28 cellular contexts compared by ENCODE assay signal in the genomic region with DNA sequence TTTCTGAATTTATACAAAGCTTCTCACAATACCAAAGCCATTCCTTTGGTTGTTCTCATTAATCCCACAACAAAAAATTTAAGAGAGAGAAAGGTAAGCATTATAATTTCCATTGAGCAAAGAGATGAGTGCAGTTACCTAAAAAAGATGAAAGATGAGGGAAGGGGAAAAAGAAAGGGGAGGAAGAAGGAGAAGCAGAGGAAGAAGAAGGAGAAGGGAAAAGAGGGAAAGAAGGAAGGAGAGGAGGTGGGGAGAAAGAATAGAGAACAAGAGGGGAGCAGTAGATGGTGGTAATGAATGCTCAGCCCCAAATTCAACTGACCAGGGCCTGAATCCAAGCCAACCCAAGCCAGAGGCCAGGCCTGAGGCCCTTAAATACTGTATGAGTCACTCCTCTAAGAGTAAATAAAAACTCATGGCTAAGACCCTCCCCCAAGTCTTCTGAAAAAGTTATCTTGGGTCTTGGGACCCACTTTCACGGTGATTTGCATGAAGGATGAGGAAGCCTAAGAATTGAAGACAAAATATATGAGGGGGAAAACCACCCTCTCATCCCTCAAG.
"Had no signal": no experiment of that assay in that cellular context is flagged by ENCODE, and none has a peak within 500 bp of the region (broad histone marks: within the 10 kb centered on the region; RNA-seq: fewer than 3 reads in every experiment).

No MANE protein-coding gene starts in this region.

- H3K27ac ChIP-seq: breast epithelium, epithelial cell of prostate, esophagus squamous epithelium, left lung, lower lobe of right lung, neural progenitor cell, parathyroid adenoma, spleen had no signal

- H3K9me3 ChIP-seq: breast epithelium, esophagus squamous epithelium, testis had no signal

- H3K27me3 Mint-ChIP-seq: activated B cell treated with CpG ODN at 0.5 μM for 24 hours; dendritic cell treated with granulocyte-macrophage colony-stimulating factor and Interleukin-4, amounts not matched to agents 40 ng/mL and 50 ng/mL, for 4 days; naive thymus-derived CD8-positive, alpha-beta T cell had no signal

- H3K4me1 Mint-ChIP-seq: activated B cell treated with CpG ODN at 0.5 μM for 24 hours; naive thymus-derived CD8-positive, alpha-beta T cell had no signal

- H3K27me3 ChIP-seq: breast epithelium, esophagus squamous epithelium, left lung, neural progenitor cell, spleen, testis had no signal

- H3K9me3 Mint-ChIP-seq: activated T-helper 1 cell treated with anti-CD3 and anti-CD28 coated beads, Interleukin-12 subunit alpha, Interleukin-12 subunit beta, Interleukin-2, Interleukin-4 antibody, amounts not matched to agents 30 ng/mL and 10 ng/mL and 1 ng/mL, durations not matched to agents 14 hours and 24 hours and 36 hours; dendritic cell treated with granulocyte-macrophage colony-stimulating factor and Interleukin-4, amounts not matched to agents 40 ng/mL and 50 ng/mL, for 4 days; T-helper 2 cell treated with Interferon-gamma antibody and Interleukin-4, amounts not matched to agents 5 μg/mL and 100 μg/mL, for 36 hours had no signal

- ATAC-seq: left lung; lower lobe of right lung; naive thymus-derived CD8-positive, alpha-beta T cell; right cardiac atrium had no signal

- H3K4me1 ChIP-seq: breast epithelium, left lung, lower lobe of right lung, neural progenitor cell, parathyroid adenoma, spleen, testis had no signal

- H3K36me3 ChIP-seq: breast epithelium, neural progenitor cell had no signal

- H3K27ac Mint-ChIP-seq: activated B cell treated with CpG ODN at 0.5 μM for 24 hours; activated T-helper 1 cell treated with anti-CD3 and anti-CD28 coated beads, Interleukin-12 subunit alpha, Interleukin-12 subunit beta, Interleukin-2, Interleukin-4 antibody, amounts not matched to agents 30 ng/mL and 10 ng/mL and 1 ng/mL, durations not matched to agents 14 hours and 24 hours and 36 hours; dendritic cell treated with granulocyte-macrophage colony-stimulating factor and Interleukin-4, amounts not matched to agents 40 ng/mL and 50 ng/mL, for 4 days; neural progenitor cell; T-helper 2 cell treated with Interferon-gamma antibody and Interleukin-4, amounts not matched to agents 5 μg/mL and 100 μg/mL, for 36 hours had no signal

- H2AFZ ChIP-seq: neural progenitor cell, parathyroid adenoma had no signal

- DNase-seq: activated B cell treated with CpG ODN at 0.5 μM for 24 hours; activated CD4-positive, alpha-beta T cell treated with anti-CD3 and anti-CD28 coated beads, Interleukin-2, amount 50 U/mL, for 4 hours; activated CD8-positive, alpha-beta memory T cell treated with anti-CD3 and anti-CD28 coated beads, Interleukin-2, amount 50 U/mL, for 4 hours; activated gamma-delta T cell; activated naive CD4-positive, alpha-beta T cell treated with anti-CD3 and anti-CD28 coated beads, Interleukin-2, amount 50 U/mL, for 16 hours; activated T-cell treated with anti-CD3 and anti-CD28 coated beads, Interleukin-2, amount 50 U/mL, for 1 hour; central memory CD4-positive, alpha-beta T cell; effector CD4-positive, alpha-beta T cell; esophagus squamous epithelium; foreskin melanocyte; left lung; lower lobe of right lung; mesenchymal stem cell; naive thymus-derived CD8-positive, alpha-beta T cell; occipital lobe; right cardiac atrium; spleen; stimulated activated naive CD4-positive, alpha-beta T cell treated with Interleukin-2 at 50 U/mL for 16 hours; T-helper 1 cell; testis; trophoblast cell had no signal

- H3K4me2 ChIP-seq: neural progenitor cell had no signal

- H3K4me3 ChIP-seq: breast epithelium, esophagus squamous epithelium, left lung, lower lobe of right lung, neural progenitor cell, spleen, testis had no signal

- H3K79me2 ChIP-seq: parathyroid adenoma had no signal

- H3K4me3 Mint-ChIP-seq: activated B cell treated with CpG ODN at 0.5 μM for 24 hours; activated T-helper 1 cell treated with anti-CD3 and anti-CD28 coated beads, Interleukin-12 subunit alpha, Interleukin-12 subunit beta, Interleukin-2, Interleukin-4 antibody, amounts not matched to agents 30 ng/mL and 10 ng/mL and 1 ng/mL, durations not matched to agents 14 hours and 24 hours and 36 hours; dendritic cell treated with granulocyte-macrophage colony-stimulating factor and Interleukin-4, amounts not matched to agents 40 ng/mL and 50 ng/mL, for 4 days; naive thymus-derived CD8-positive, alpha-beta T cell; neural progenitor cell; T-helper 2 cell treated with Interferon-gamma antibody and Interleukin-4, amounts not matched to agents 5 μg/mL and 100 μg/mL, for 36 hours had no signal
